ENCODE assay signal across 28 cellular contexts in the genomic region with DNA sequence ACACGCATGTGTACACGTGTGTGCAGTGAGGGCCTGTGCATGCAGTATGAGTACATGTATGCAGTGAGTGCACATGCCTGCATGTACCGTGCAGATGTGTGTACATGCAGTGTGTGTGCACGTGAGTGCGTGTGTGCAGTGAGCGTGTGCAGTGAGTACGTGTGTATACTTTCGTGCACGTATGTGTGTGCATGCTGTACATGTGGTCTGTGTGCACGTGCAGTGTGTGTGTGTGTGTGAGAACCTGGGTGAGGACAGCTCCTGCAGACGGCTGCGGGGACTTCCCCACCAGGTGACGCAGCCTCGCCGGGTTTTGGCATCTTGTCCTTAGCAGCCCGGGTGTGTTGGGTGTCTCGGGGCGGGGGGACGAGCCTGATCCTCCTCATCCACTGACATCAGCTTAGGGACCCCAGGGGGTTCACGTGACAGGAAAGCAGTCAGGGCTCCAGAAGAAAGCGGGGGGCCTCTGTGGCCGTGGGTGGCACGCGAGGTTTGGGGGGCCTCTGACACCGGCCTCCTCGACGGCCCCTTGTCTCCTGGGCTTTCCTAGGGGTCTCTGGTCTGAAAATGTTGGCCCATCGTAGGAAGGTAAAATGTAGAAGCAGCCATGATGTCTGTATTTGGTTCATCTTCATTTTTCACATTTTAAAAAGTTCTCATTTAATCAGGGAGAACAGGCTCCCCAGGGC.
A peak's percentile ranks its signal among the peaks of the same experiment; 100 is the strongest.
DNase-seq lines count a peak whose midpoint lies in the region; ATAC-seq and TF ChIP-seq lines count a peak whose summit lies in the region.
"Had no signal": no experiment of that assay in that cellular context is flagged by ENCODE, and none has a peak within 500 bp of the region (broad histone marks: within the 10 kb centered on the region; RNA-seq: fewer than 3 reads in every experiment).

No MANE protein-coding gene starts in this region.

- no peak overlapping the region for H2AK9ac ChIP-seq in IMR-90 (replicated peaks; ENCODE audit: low read depth, low read length, poor library complexity)

- WGBS in IMR-90 (ENCODE audit: extremely low coverage in 2 of 2, insufficient read length in 1 of 2), 2 experiments, result 87% methylated on average over 8 of the region's 28 CpGs; no CpG with 5 or more reads in 1 of the 2 experiments
- WGBS in right lobe of liver (ENCODE audit: insufficient coverage, low coverage, low lambda C conversion rate, missing lambda C conversion rate), result 83% methylated on average over 14 of the region's 28 CpGs

- no peak overlapping the region for H3K9ac ChIP-seq in IMR-90 (ENCODE audit: low read depth, low read length)
- H3K9ac ChIP-seq: neural progenitor cell had no signal

- no peak overlapping the region for H3K4me3 Mint-ChIP-seq in CD8-positive, alpha-beta T cell
- H3K4me3 Mint-ChIP-seq in CD14-positive monocyte, result no peak overlapping the region
- H3K4me3 Mint-ChIP-seq: activated naive CD4-positive, alpha-beta T cell treated with anti-CD3 and anti-CD28 coated beads, Interleukin-2, amount 10 ng/mL, durations not matched to agents 7 days and 5 days; activated T-cell treated with anti-CD3 and anti-CD28 coated beads, Interleukin-2, amount 50 U/mL, for 72 hours; T-helper 17 cell had no signal

- no peak overlapping the region for H4K5ac ChIP-seq in IMR-90 (ENCODE audit: low read depth, low read length)

- peaks cover 6% of the 10 kb centered on the region for H3K4me1 Mint-ChIP-seq in CD8-positive, alpha-beta T cell (ENCODE audit: low read depth)
- H3K4me1 Mint-ChIP-seq in CD14-positive monocyte, result peaks cover 22% of the 10 kb centered on the region

- no peak overlapping the region for H3K27ac ChIP-seq in CD8-positive, alpha-beta T cell (ENCODE audit: low read depth, low read length)
- H3K27ac ChIP-seq in IMR-90 (ENCODE audit: insufficient read depth, low read length), result no peak overlapping the region
- H3K27ac ChIP-seq in right lobe of liver, result no peak overlapping the region
- H3K27ac ChIP-seq: epithelial cell of prostate, neural progenitor cell, prostate gland, SK-N-MC, skin epidermis, transverse colon had no signal

- H3K4ac ChIP-seq in IMR-90 (ENCODE audit: low read depth, low read length), result no peak overlapping the region

- H3K18ac ChIP-seq in IMR-90 (ENCODE audit: low read depth, low read length), result no peak overlapping the region

- no peak for TF ChIP-seq RAD21 in IMR-90 (IDR thresholded peaks at IDR 0.05; ENCODE audit: low read length)

- DNase-seq in CD8-positive, alpha-beta T cell, result no peak
- DNase-seq in IMR-90 (no peak), right lobe of liver (peak; percentile 8 to 36 (median 32)), sciatic nerve (ENCODE audit: low spot score) (peak; percentile 47), CD14-positive monocyte (ENCODE audit: low spot score) (no peak)
- DNase-seq: activated CD4-positive, alpha-beta T cell treated with anti-CD3 and anti-CD28 coated beads for 4 hours; activated naive CD4-positive, alpha-beta T cell treated with anti-CD3 and anti-CD28 coated beads, Interleukin-2, amount 10 ng/mL, durations not matched to agents 7 days and 5 days; activated T-cell treated with anti-CD3 and anti-CD28 coated beads, Interleukin-2, amount 50 U/mL, for 72 hours; amniotic stem cell; C1 segment of cervical spinal cord; Calu3; DMS79 treated with DMSO at 0.1 percent for 48 hours; effector CD8-positive, alpha-beta T cell; Kasumi-1; NCI-H146; NCI-H2107; NCI-H446; NCI-H774; T-helper 17 cell; transverse colon had no signal

- TF ChIP-seq CTCF in CD8-positive, alpha-beta T cell (IDR thresholded peaks at IDR 0.05), result no peak
- no peak for TF ChIP-seq CTCF in IMR-90 (conservative IDR thresholded peaks at IDR 0.05; ENCODE audit: low read depth, low read length)
- TF ChIP-seq CTCF in right lobe of liver (IDR thresholded peaks at IDR 0.05), result no peak
- TF ChIP-seq CTCF in CD14-positive monocyte (IDR thresholded peaks at IDR 0.05), result no peak

- no peak overlapping the region for H3K23ac ChIP-seq in IMR-90 (ENCODE audit: low read depth, low read length)

- H2BK20ac ChIP-seq in IMR-90 (ENCODE audit: low read depth, low read length), result no peak overlapping the region

- H2AK5ac ChIP-seq in IMR-90 (ENCODE audit: low read depth, low read length), result no peak overlapping the region

- no peak overlapping the region for H3K4me3 ChIP-seq in CD8-positive, alpha-beta T cell (ENCODE audit: low read depth, low read length)
- H3K4me3 ChIP-seq in IMR-90 (ENCODE audit: insufficient read depth, low read depth, low read length) (no peak overlapping the region), right lobe of liver (no peak overlapping the region)
- H3K4me3 ChIP-seq: lung, neural progenitor cell, prostate gland, SK-N-MC, skin epidermis, transverse colon had no signal

- no peak overlapping the region for H3K4me2 ChIP-seq in IMR-90 (ENCODE audit: low read depth, low read length)
- H3K4me2 ChIP-seq: neural progenitor cell had no signal

- no peak for ATAC-seq in CD8-positive, alpha-beta T cell
- no peak for ATAC-seq in IMR-90 (ENCODE audit: low read depth)
- ATAC-seq in right lobe of liver, result no peak
- ATAC-seq in sciatic nerve, result no peak
- no peak for ATAC-seq in GM19035 (IDR thresholded peaks at IDR 0.05; ENCODE audit: unreplicated experiment)
- no peak for ATAC-seq in GM18858 (IDR thresholded peaks at IDR 0.05; ENCODE audit: unreplicated experiment)
- ATAC-seq: T-helper 17 cell had no signal

- POLR2A ChIA-PET in CD8-positive, alpha-beta T cell (lab: Charles Lee), result no interaction called here
- POLR2A ChIA-PET in IMR-90 (lab: Charles Lee; ENCODE audit: unreplicated experiment), result no interaction called here

- no peaks in the 10 kb centered on the region for H3K9me3 ChIP-seq in CD8-positive, alpha-beta T cell (ENCODE audit: low read length)
- H3K9me3 ChIP-seq in IMR-90 (ENCODE audit: control insufficient read depth, insufficient read depth, low read length) (peaks cover 4% of the 10 kb centered on the region; the same call in 1 of the 2 replicates), right lobe of liver (no peaks in the 10 kb centered on the region)
- H3K9me3 ChIP-seq: prostate gland had no signal

- no peak overlapping the region for H2BK120ac ChIP-seq in IMR-90 (ENCODE audit: low read depth, low read length)

- no peak overlapping the region for H3K56ac ChIP-seq in IMR-90 (ENCODE audit: extremely low read depth, insufficient read depth, low read length)

- peak overlapping the region; percentile 41 for H2AFZ ChIP-seq in IMR-90 (replicated peaks; ENCODE audit: low read length, poor library complexity)
- H2AFZ ChIP-seq: neural progenitor cell had no signal

- BruUV-seq in IMR-90 (replicated peaks; lab: Mats Ljungman, UMichigan), result no TSS peak

- H3K9me3 Mint-ChIP-seq in CD8-positive, alpha-beta T cell, result peaks cover 7% of the 10 kb centered on the region
- H3K9me3 Mint-ChIP-seq in CD14-positive monocyte, result peaks cover 5 to 19% (median 9%) of the 10 kb centered on the region in 7 donors

- no peaks in the 10 kb centered on the region for H3K27me3 ChIP-seq in CD8-positive, alpha-beta T cell (ENCODE audit: insufficient read depth, low read length)
- no peaks in the 10 kb centered on the region for H3K27me3 ChIP-seq in IMR-90 (ENCODE audit: control insufficient read depth, insufficient read depth, low read length)
- H3K27me3 ChIP-seq in right lobe of liver, result no peaks in the 10 kb centered on the region
- H3K27me3 ChIP-seq: neural progenitor cell, transverse colon had no signal

- TF ChIP-seq POLR2A in IMR-90 (IDR thresholded peaks at IDR 0.05; ENCODE audit: low read depth, low read length) (no peak), right lobe of liver (IDR thresholded peaks at IDR 0.05) (no peak)

- in situ Hi-C loops in IMR-90 (cut with MboI; ENCODE audit: low sequenced_read_pairs), result no loop called here

- no peaks in the 10 kb centered on the region for H3K79me1 ChIP-seq in IMR-90 (ENCODE audit: low read depth in 1 of 2, low read length in 2 of 2)

- H2BK5ac ChIP-seq in IMR-90 (ENCODE audit: low read depth, low read length, poor library complexity, severe bottlenecking), result no peak overlapping the region

- no peak overlapping the region for H2BK15ac ChIP-seq in IMR-90 (ENCODE audit: low read depth, low read length)

- no peaks in the 10 kb centered on the region for H3K27me3 Mint-ChIP-seq in CD8-positive, alpha-beta T cell (ENCODE audit: low read depth)
- H3K27me3 Mint-ChIP-seq in CD14-positive monocyte (ENCODE audit: low read depth in 3 of 3), result no peaks in the 10 kb centered on the region
- H3K27me3 Mint-ChIP-seq: activated naive CD4-positive, alpha-beta T cell treated with anti-CD3 and anti-CD28 coated beads, Interleukin-2, amount 10 ng/mL, durations not matched to agents 7 days and 5 days; T-helper 17 cell had no signal

- peaks cover 3% of the 10 kb centered on the region for H3K36me3 ChIP-seq in CD8-positive, alpha-beta T cell (ENCODE audit: insufficient read depth, low read length)
- H3K36me3 ChIP-seq in IMR-90 (ENCODE audit: control insufficient read depth, insufficient read depth, low read length) (peaks cover 5% of the 10 kb centered on the region), right lobe of liver (no peaks in the 10 kb centered on the region)
- H3K36me3 ChIP-seq: neural progenitor cell, prostate gland, transverse colon had no signal

- H3K4me1 ChIP-seq in CD8-positive, alpha-beta T cell (ENCODE audit: insufficient read depth, low read length), result peaks cover 6% of the 10 kb centered on the region
- H3K4me1 ChIP-seq in IMR-90 (ENCODE audit: control insufficient read depth, insufficient read depth, low read length), result peaks cover 3% of the 10 kb centered on the region
- H3K4me1 ChIP-seq in right lobe of liver, result no peaks in the 10 kb centered on the region
- H3K4me1 ChIP-seq: prostate gland had no signal

- no peak overlapping the region for H3K14ac ChIP-seq in IMR-90 (replicated peaks; ENCODE audit: low read depth, low read length)

- CTCF ChIA-PET in CD8-positive, alpha-beta T cell (lab: Charles Lee), result interaction anchor here (1.4 kb wide), 1 partner anchor 184 kb away, joined by 3 read pairs; no protein-coding TSS in a partner anchor
- CTCF ChIA-PET in IMR-90 (lab: Yijun Ruan, JAX), result no interaction called here

- dilution Hi-C loops in IMR-90 (cut with HindIII; ENCODE audit: low sequenced_read_pairs, unreplicated experiment), result no loop called here

- H3K27ac Mint-ChIP-seq in CD8-positive, alpha-beta T cell, result peak overlapping the region; percentile 67
- H3K27ac Mint-ChIP-seq in CD14-positive monocyte, result peak overlapping the region in 3 of 7 donors; percentile 11 to 45 (median 26)
- H3K27ac Mint-ChIP-seq: activated naive CD4-positive, alpha-beta T cell treated with anti-CD3 and anti-CD28 coated beads, Interleukin-2, amount 10 ng/mL, durations not matched to agents 7 days and 5 days; activated T-cell treated with anti-CD3 and anti-CD28 coated beads, Interleukin-2, amount 50 U/mL, for 72 hours; neural progenitor cell; T-helper 17 cell had no signal

- H4K91ac ChIP-seq in IMR-90 (ENCODE audit: insufficient read depth, low read depth, low read length), result no peak overlapping the region

- no peaks in the 10 kb centered on the region for H4K20me1 ChIP-seq in IMR-90 (ENCODE audit: insufficient read depth, low read length)

- peaks cover 4% of the 10 kb centered on the region for H3K9me1 ChIP-seq in IMR-90 (ENCODE audit: insufficient read depth, low read length)

- peaks cover 25% of the 10 kb centered on the region for H3K36me3 Mint-ChIP-seq in CD8-positive, alpha-beta T cell
- peaks cover 26 to 45% of the 10 kb centered on the region in 2 donors for H3K36me3 Mint-ChIP-seq in CD14-positive monocyte

- H4K8ac ChIP-seq in IMR-90 (ENCODE audit: low read depth in 2 of 2, low read length in 2 of 2), result no peak overlapping the region

- intact Hi-C loops in CD8-positive, alpha-beta T cell (cut with DNase I, micrococcal nuclease), result no loop called here
- intact Hi-C loops in IMR-90 (cut with micrococcal nuclease), result no loop called here
- intact Hi-C loops in right lobe of liver (cut with DNase I), result no loop called here
- intact Hi-C loops in sciatic nerve (cut with DNase I), result no loop called here
- intact Hi-C loops in CD14-positive monocyte (cut with micrococcal nuclease), result no loop called here

Comparison
In these comparisons a context has a peak if more than half of its experiments do, and no peak if none do; other contexts are left out.
1. DNase-seq: peak in right lobe of liver (3 of 3) and sciatic nerve (single experiment); none in CD8-positive, alpha-beta T cell (0 of 7), IMR-90 (single experiment) and CD14-positive monocyte (single experiment).